ENCODE assay signal across 19 cellular contexts in the genomic region with DNA sequence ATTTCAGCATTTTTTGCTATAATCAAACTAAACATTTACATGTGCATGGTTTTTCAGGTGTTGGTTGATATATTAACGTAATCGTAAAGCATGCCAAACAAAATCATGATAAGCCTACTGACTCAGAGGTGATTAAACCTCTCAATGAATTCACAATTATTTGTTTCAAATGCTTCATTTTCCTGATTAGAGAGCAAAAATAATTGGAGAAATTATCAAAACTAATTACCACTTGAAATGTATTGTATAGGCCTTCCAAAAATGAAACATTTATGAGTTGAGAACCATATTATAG. TPM values are rescaled to one million over a fixed set of nuclear protein-coding genes. Genes with fewer than 3 reads are reported as not detected.
DNase-seq lines count a peak whose midpoint lies in the region; TF ChIP-seq lines count a peak whose summit lies in the region.
"Had no signal": no experiment of that assay in that cellular context is flagged by ENCODE, and none has a peak within 500 bp of the region (broad histone marks: within the 10 kb centered on the region; RNA-seq: fewer than 3 reads in every experiment).

No MANE protein-coding gene starts in this region.

- H3K4me1 ChIP-seq in parathyroid adenoma, result no peaks in the 10 kb centered on the region
- H3K4me1 ChIP-seq in stomach, result peaks cover 0 to 10% (median 2%) of the 10 kb centered on the region in 4 donors
- H3K4me1 ChIP-seq: BLaER1 had no signal

- no peaks in the 10 kb centered on the region for H3K36me3 ChIP-seq in SK-N-MC (ENCODE audit: insufficient read depth, low read length)
- no peaks in the 10 kb centered on the region for H3K36me3 ChIP-seq in parathyroid adenoma (ENCODE audit: control insufficient read depth, insufficient read depth, low read length)
- no peaks in the 10 kb centered on the region for H3K36me3 ChIP-seq in stomach
- H3K36me3 ChIP-seq: BLaER1 had no signal

- no peak overlapping the region for H3K27ac Mint-ChIP-seq in Calu3 (ENCODE audit: unreplicated experiment)
- peak overlapping the region in 3 of 5 experiments; percentile 76 to 96 (median 91) for H3K27ac Mint-ChIP-seq in brain
- no peak overlapping the region for H3K27ac Mint-ChIP-seq in activated CD4-positive, alpha-beta memory T cell treated with anti-CD3 and anti-CD28 coated beads, Interleukin-2, amount 10 ng/mL, durations not matched to agents 7 days and 5 days
- H3K27ac Mint-ChIP-seq: B cell; CD4-positive, CD25-positive, alpha-beta regulatory T cell; CD8-positive, alpha-beta T cell; GM23338; H9; HFFc6 had no signal

- H3K4me3 Mint-ChIP-seq in Calu3 (ENCODE audit: low read depth, unreplicated experiment), result peak overlapping the region; percentile 34
- peak overlapping the region in 2 of 5 experiments; percentile 61 to 67 for H3K4me3 Mint-ChIP-seq in brain
- no peak overlapping the region for H3K4me3 Mint-ChIP-seq in activated CD4-positive, alpha-beta memory T cell treated with anti-CD3 and anti-CD28 coated beads, Interleukin-2, amount 10 ng/mL, durations not matched to agents 7 days and 5 days
- H3K4me3 Mint-ChIP-seq: B cell; CD4-positive, CD25-positive, alpha-beta regulatory T cell; CD8-positive, alpha-beta T cell; GM23338; H9; HFFc6 had no signal

- no peaks in the 10 kb centered on the region for H3K79me2 ChIP-seq in parathyroid adenoma

- H3K4me1 Mint-ChIP-seq in Calu3 (ENCODE audit: low read depth, unreplicated experiment) (peaks cover 29% of the 10 kb centered on the region), brain (peaks cover 9% of the 10 kb centered on the region)
- H3K4me1 Mint-ChIP-seq in activated CD4-positive, alpha-beta memory T cell treated with anti-CD3 and anti-CD28 coated beads, Interleukin-2, amount 10 ng/mL, durations not matched to agents 7 days and 5 days, result no peaks in the 10 kb centered on the region
- H3K4me1 Mint-ChIP-seq: B cell, GM23338, H9 had no signal

- no peak overlapping the region for H2AFZ ChIP-seq in parathyroid adenoma
- H2AFZ ChIP-seq: GM23338 had no signal

- H3K27me3 Mint-ChIP-seq in Calu3 (ENCODE audit: unreplicated experiment) (no peaks in the 10 kb centered on the region), brain (peaks cover 8% of the 10 kb centered on the region)
- no peaks in the 10 kb centered on the region for H3K27me3 Mint-ChIP-seq in activated CD4-positive, alpha-beta memory T cell treated with anti-CD3 and anti-CD28 coated beads, Interleukin-2, amount 10 ng/mL, durations not matched to agents 7 days and 5 days
- H3K27me3 Mint-ChIP-seq: B cell; CD4-positive, CD25-positive, alpha-beta regulatory T cell had no signal

- BruUV-seq in Calu3 (replicated peaks; lab: Mats Ljungman, UMichigan), result no TSS peak

- H3K9ac ChIP-seq in SK-N-MC (ENCODE audit: insufficient read length) (no peak overlapping the region), parathyroid adenoma (no peak overlapping the region)
- H3K9ac ChIP-seq: BLaER1 had no signal

- H3K27me3 ChIP-seq in parathyroid adenoma (ENCODE audit: control insufficient read depth, insufficient read depth, low read length) (no peaks in the 10 kb centered on the region), stomach (no peaks in the 10 kb centered on the region)
- H3K27me3 ChIP-seq: BLaER1 had no signal

- no peak for TF ChIP-seq POLR2A in stomach (IDR thresholded peaks at IDR 0.05)

- DNase-seq in Calu3 (no peak), SK-N-MC (ENCODE audit: low read depth, low spot score) (no peak), NCI-H1048 (lab: John Stamatoyannopoulos, UW) (no peak), NCI-H146 (lab: John Stamatoyannopoulos, UW) (no peak), stomach (no peak)
- DNase-seq in activated CD4-positive, alpha-beta memory T cell treated with anti-CD3 and anti-CD28 coated beads, Interleukin-2, amount 10 ng/mL, durations not matched to agents 7 days and 5 days, result no peak
- DNase-seq: CD4-positive, CD25-positive, alpha-beta regulatory T cell; CD8-positive, alpha-beta T cell; DMS153; DND-41; H9 had no signal

- H3K9me3 Mint-ChIP-seq in Calu3 (ENCODE audit: low read depth, unreplicated experiment) (no peaks in the 10 kb centered on the region), brain (no peaks in the 10 kb centered on the region)
- H3K9me3 Mint-ChIP-seq in activated CD4-positive, alpha-beta memory T cell treated with anti-CD3 and anti-CD28 coated beads, Interleukin-2, amount 10 ng/mL, durations not matched to agents 7 days and 5 days, result no peaks in the 10 kb centered on the region
- H3K9me3 Mint-ChIP-seq: CD8-positive, alpha-beta T cell; GM23338; H9; HFFc6 had no signal

- WGBS in stomach, 5 donors, result 33 to 70% (median 53%) methylated on average over 2 of the region's 2 CpGs

- peak overlapping the region; percentile 35 for H3K4me3 ChIP-seq in SK-N-MC
- no peak overlapping the region for H3K4me3 ChIP-seq in parathyroid adenoma (ENCODE audit: low read depth, low read length)
- no peak overlapping the region for H3K4me3 ChIP-seq in stomach
- H3K4me3 ChIP-seq: BLaER1, GM23338 had no signal

- H3K9me3 ChIP-seq in SK-N-MC (ENCODE audit: low read depth, low read length) (no peaks in the 10 kb centered on the region), parathyroid adenoma (ENCODE audit: control insufficient read depth, low read length) (no peaks in the 10 kb centered on the region), stomach (no peaks in the 10 kb centered on the region)
- H3K9me3 ChIP-seq: BLaER1 had no signal

- POLR2A ChIA-PET in activated CD4-positive, alpha-beta memory T cell treated with anti-CD3 and anti-CD28 coated beads, Interleukin-2, amount 10 ng/mL, durations not matched to agents 7 days and 5 days (lab: Charles Lee), result no interaction called here

- TF ChIP-seq EP300 in stomach (IDR thresholded peaks at IDR 0.05), result no peak

- TF ChIP-seq CTCF in Calu3 (IDR thresholded peaks at IDR 0.05; ENCODE audit: unreplicated experiment) (no peak), brain (conservative IDR thresholded peaks at IDR 0.05) (no peak), parathyroid adenoma (IDR thresholded peaks at IDR 0.05) (no peak), stomach (IDR thresholded peaks at IDR 0.05) (no peak)

- CTCF ChIA-PET in Calu3 (lab: Charles Lee), result no interaction called here
- CTCF ChIA-PET in activated CD4-positive, alpha-beta memory T cell treated with anti-CD3 and anti-CD28 coated beads, Interleukin-2, amount 10 ng/mL, durations not matched to agents 7 days and 5 days (lab: Charles Lee), result no interaction called here

- intact Hi-C loops in Calu3 (cut with micrococcal nuclease; ENCODE audit: unreplicated experiment) (no loop called here), stomach (cut with DNase I; ENCODE audit: low total_unique reads) (no loop called here)

- peak overlapping the region; percentile 1 for H3K4me2 ChIP-seq in parathyroid adenoma (ENCODE audit: low read length)
- H3K4me2 ChIP-seq: BLaER1, GM23338 had no signal

- H3K36me3 Mint-ChIP-seq in Calu3 (ENCODE audit: insufficient read depth, unreplicated experiment) (no peaks in the 10 kb centered on the region), brain (no peaks in the 10 kb centered on the region)
- no peaks in the 10 kb centered on the region for H3K36me3 Mint-ChIP-seq in activated CD4-positive, alpha-beta memory T cell treated with anti-CD3 and anti-CD28 coated beads, Interleukin-2, amount 10 ng/mL, durations not matched to agents 7 days and 5 days (ENCODE audit: low read depth)
- H3K36me3 Mint-ChIP-seq: CD4-positive, CD25-positive, alpha-beta regulatory T cell; CD8-positive, alpha-beta T cell had no signal

- H3K27ac ChIP-seq in SK-N-MC (peak overlapping the region; percentile 57), parathyroid adenoma (no peak overlapping the region), stomach (no peak overlapping the region)
- H3K27ac ChIP-seq: 22Rv1, BLaER1, C4-2B had no signal

RNA-seq across cellular contexts. Expression of a gene that starts 45.7 kb away (rescaled TPM):
- 12.2 and 12.5 TPM in 2 replicates for total RNA-seq in Calu3 (2022)
- 2.8 TPM for polyA plus RNA-seq in brain (ENCODE audit: insufficient read depth, low read depth, low replicate concordance)
- 1 to 10 TPM; 8.5 to 9.0 TPM for total RNA-seq in activated CD4-positive, alpha-beta memory T cell treated with anti-CD3 and anti-CD28 coated beads, Interleukin-2, amount 10 ng/mL, durations not matched to agents 7 days and 5 days
- 10 to 100 TPM in 2 of 5 donors, 1 to 10 TPM in 3; 5.8 to 31.9 (median 9.0) TPM for total RNA-seq in stomach
- 1 to 10 TPM; 2.1 to 3.2 (median 3.0) TPM for polyA plus RNA-seq in stomach

Comparison
In these comparisons a context has a peak if more than half of its experiments do, and no peak if none do; other contexts are left out.
1. H3K27ac Mint-ChIP-seq: peak in brain (3 of 5); none in Calu3 (single experiment) and activated CD4-positive, alpha-beta memory T cell treated with anti-CD3 and anti-CD28 coated beads, Interleukin-2, amount 10 ng/mL, durations not matched to agents 7 days and 5 days (single experiment).